Comparison of ENCODE assay signal across 8 cellular contexts in genomic region chr19:1020868-1021425, GRCh38. TPM values are rescaled to one million over a fixed set of nuclear protein-coding genes. Genes with fewer than 3 reads are reported as not detected.
DNase-seq lines count a peak whose midpoint lies in the region; ATAC-seq, FAIRE-seq and TF ChIP-seq lines count a peak whose summit lies in the region.

TMEM259 (minus strand) TSS chr19:1021123; CDS start chr19:1020996, 127 bp downstream.

- no peak for TF ChIP-seq CTCF in endothelial cell of umbilical vein (IDR thresholded peaks at IDR 0.05; ENCODE audit: extremely low read depth in 1 of 2, insufficient read depth in 1 of 2, low read depth in 1 of 2, low read length in 2 of 2)

- H3K4me2 ChIP-seq in endothelial cell of umbilical vein (ENCODE audit: insufficient read depth, low read length), result peak within 1 kb of the TSS; percentile 86

- H3K36me3 ChIP-seq in endothelial cell of umbilical vein (ENCODE audit: control insufficient read depth in 2 of 2, extremely low read depth in 1 of 2, insufficient read depth in 2 of 2, low read length in 2 of 2), result no peaks in the 10 kb centered on the region

- POLR2A ChIA-PET in endothelial cell of umbilical vein (lab: Charles Lee), result interaction anchor here (0.6 to 0.8 kb wide), 2 partner anchors 11 to 237 kb away, joined by 3 to 4 read pairs; no protein-coding TSS in a partner anchor

- CTCF ChIA-PET in endothelial cell of umbilical vein (lab: Charles Lee), result interaction anchor here (1.0 kb wide), 2 partner anchors 19 to 20 kb away, joined by 3 to 4 read pairs; partner anchors contain the start of gene ABCA7

- no peaks in the 10 kb centered on the region for H4K20me1 ChIP-seq in endothelial cell of umbilical vein (replicated peaks; ENCODE audit: control insufficient read depth, extremely low read depth, insufficient read depth, low read length)

- dilution Hi-C loops in endothelial cell of umbilical vein (cut with MboI; ENCODE audit: extremely low pct_ligation_motif_present, low sequenced_read_pairs), result no loop called here

- H3K9ac ChIP-seq in endothelial cell of umbilical vein (replicated peaks; ENCODE audit: extremely low read depth, insufficient read depth, low read length), result peak within 1 kb of the TSS; percentile 93

- ATAC-seq in GM21576 (IDR thresholded peaks at IDR 0.05; ENCODE audit: unreplicated experiment), result peak; percentile 63

- H3K9me1 ChIP-seq in endothelial cell of umbilical vein (replicated peaks; ENCODE audit: control insufficient read depth, extremely low read depth, insufficient read depth, low read length), result no peaks in the 10 kb centered on the region

- FAIRE-seq in endothelial cell of umbilical vein (lab: Jason Lieb, UNC), result no peak

- H3K9me3 ChIP-seq in endothelial cell of umbilical vein (replicated peaks; ENCODE audit: control insufficient read depth, insufficient read depth, low read length) (no peaks in the 10 kb centered on the region), mononuclear cell (ENCODE audit: low read depth, low read length) (no peaks in the 10 kb centered on the region)

- H3K27me3 ChIP-seq in endothelial cell of umbilical vein (ENCODE audit: control insufficient read depth in 2 of 2, insufficient read depth in 2 of 2, low read length in 2 of 2), result no peaks in the 10 kb centered on the region
- no peaks in the 10 kb centered on the region for H3K27me3 ChIP-seq in mononuclear cell (ENCODE audit: insufficient read depth, low read length)

- no peak for TF ChIP-seq POLR2A in endothelial cell of umbilical vein (IDR thresholded peaks at IDR 0.05; ENCODE audit: low read depth, low read length)

- H3K4me1 ChIP-seq in endothelial cell of umbilical vein (ENCODE audit: control insufficient read depth, extremely low read depth, insufficient read depth, low read length) (peaks cover 40% of the 10 kb centered on the region), mononuclear cell (ENCODE audit: insufficient read depth, low read length) (peaks cover 60% of the 10 kb centered on the region)

- H2AFZ ChIP-seq in endothelial cell of umbilical vein (ENCODE audit: low read depth, low read length), result peak within 1 kb of the TSS; percentile 49

- no TSS peak for BruUV-seq in endothelial cell of umbilical vein (replicated peaks; lab: Mats Ljungman, UMichigan)

- intact Hi-C loops in endothelial cell of umbilical vein (cut with micrococcal nuclease), result loop anchor here (1.0 to 5.0 kb wide), 4 partner anchors 20 to 161 kb away; partner anchors contain the start of genes GRIN3B and WDR18

- H3K4me3 ChIP-seq in endothelial cell of umbilical vein (replicated peaks in 1 of 3; ENCODE audit: insufficient read depth in 1 of 3, low read depth in 1 of 3, low read length in 3 of 3) (peak within 1 kb of the TSS; percentile 80 to 90 (median 88)), mononuclear cell (ENCODE audit: low read length) (peak within 1 kb of the TSS; percentile 82)

- DNase-seq in DMS153 (lab: John Stamatoyannopoulos, UW), result peak; percentile 77
- peak; percentile 94 for DNase-seq in OCI-M2 (lab: John Stamatoyannopoulos, UW; ENCODE audit: unreplicated experiment)
- peak; percentile 96 for DNase-seq in activated T-cell treated with anti-CD3 and anti-CD28 coated beads for 24 hours (ENCODE audit: low read depth)
- DNase-seq in endothelial cell of umbilical vein (ENCODE audit: low read depth, low spot score), result peak; percentile 97
- peak; percentile 92 to 96 for DNase-seq in stimulated activated CD8-positive, alpha-beta memory T cell treated with anti-CD3 and anti-CD28 coated beads, Interleukin-2, amount 100 ng/mL, for 48 hours (ENCODE audit: low read depth in 2 of 2)

- H3K27ac ChIP-seq in endothelial cell of umbilical vein (ENCODE audit: insufficient read depth, low read depth, low read length), result peak within 1 kb of the TSS; percentile 95

- no peak for TF ChIP-seq RAD21 in Ishikawa (IDR thresholded peaks at IDR 0.05; ENCODE audit: low read depth)

- 0 out of 2 replicates have a peak, but pooled peaks have one; percentile 1 for TF ChIP-seq EP300 in Ishikawa (IDR thresholded peaks at IDR 0.05; ENCODE audit: borderline replicate concordance)

- H3K79me2 ChIP-seq in endothelial cell of umbilical vein (ENCODE audit: control insufficient read depth, insufficient read depth, low read length), result peaks cover 50% of the 10 kb centered on the region

TF ChIP-seq in Ishikawa, 13 proteins besides CTCF, POLR2A, EP300 and RAD21 (continues in another document):
- TF ChIP-seq MAX (IDR thresholded peaks at IDR 0.05), result peak; percentile 36; the same call in 1 of the 2 replicates
- 0 out of 2 replicates have a peak, but pooled peaks have one; percentile 40 for TF ChIP-seq CREB1 (IDR thresholded peaks at IDR 0.05; ENCODE audit: low read depth)
- TF ChIP-seq TAF1 (IDR thresholded peaks at IDR 0.05; ENCODE audit: low read depth), result peak; percentile 96
- TF ChIP-seq TEAD4 (IDR thresholded peaks at IDR 0.05), result no peak
- no peak for TF ChIP-seq ZBTB7A (IDR thresholded peaks at IDR 0.05; ENCODE audit: low read depth)
- no peak for TF ChIP-seq CEBPB (IDR thresholded peaks at IDR 0.05)
- TF ChIP-seq EGR1 (IDR thresholded peaks at IDR 0.05), result no peak
- peak; percentile 95 for TF ChIP-seq YY1 (IDR thresholded peaks at IDR 0.05; ENCODE audit: low read depth)
- no peak; the same call in 1 of the 2 replicates for TF ChIP-seq USF1 (IDR thresholded peaks at IDR 0.05)
- peak; percentile 49 for TF ChIP-seq TCF12 (IDR thresholded peaks at IDR 0.05; ENCODE audit: low read depth)

TF ChIP-seq in endothelial cell of umbilical vein, 7 proteins besides CTCF, POLR2A, EP300 and RAD21:
- TF ChIP-seq EZH2 (IDR thresholded peaks at IDR 0.05; ENCODE audit: borderline replicate concordance, low read depth, low read length, severe bottlenecking) (no peak), POLR2AphosphoS5 (IDR thresholded peaks at IDR 0.05; ENCODE audit: insufficient read depth, low read depth, low read length) (peak; percentile 69)

RNA-seq across cellular contexts. Expression of gene TMEM259, which starts in this region (rescaled TPM):
- 142 and 147 TPM in 2 replicates for total RNA-seq in endothelial cell of umbilical vein
- 297 and 430 TPM in 2 replicates for polyA plus RNA-seq in endothelial cell of umbilical vein
- 93.5 and 128 TPM in 2 replicates for polyA plus RNA-seq in endothelial cell of umbilical vein (2011; cell fraction: cytosol; rRNA removed)
- 626 and 670 TPM in 2 replicates for polyA plus RNA-seq in endothelial cell of umbilical vein (2011; cell fraction: nucleus; rRNA removed)
- polyA plus RNA-seq in endothelial cell of umbilical vein (2012), result 67.8 and 100 TPM in 2 replicates
- polyA minus RNA-seq in endothelial cell of umbilical vein, result 80.3 and 87.9 TPM in 2 replicates
- polyA minus RNA-seq in endothelial cell of umbilical vein (2011; cell fraction: cytosol; rRNA and poly(A)+ RNA removed), result 53.1 TPM
- polyA minus RNA-seq in endothelial cell of umbilical vein (2011; cell fraction: nucleus; rRNA and poly(A)+ RNA removed), result 74.8 and 114 TPM in 2 replicates
- 83.0 TPM for total RNA-seq in mononuclear cell

Comparison
In these comparisons a context has a peak if more than half of its experiments do, and no peak if none do; other contexts are left out.
1. Peak in every context shown above with its lines: DNase-seq, ATAC-seq, H3K4me3 ChIP-seq and H3K27ac ChIP-seq.